23 cellular contexts compared by ENCODE assay signal in the genomic region with DNA sequence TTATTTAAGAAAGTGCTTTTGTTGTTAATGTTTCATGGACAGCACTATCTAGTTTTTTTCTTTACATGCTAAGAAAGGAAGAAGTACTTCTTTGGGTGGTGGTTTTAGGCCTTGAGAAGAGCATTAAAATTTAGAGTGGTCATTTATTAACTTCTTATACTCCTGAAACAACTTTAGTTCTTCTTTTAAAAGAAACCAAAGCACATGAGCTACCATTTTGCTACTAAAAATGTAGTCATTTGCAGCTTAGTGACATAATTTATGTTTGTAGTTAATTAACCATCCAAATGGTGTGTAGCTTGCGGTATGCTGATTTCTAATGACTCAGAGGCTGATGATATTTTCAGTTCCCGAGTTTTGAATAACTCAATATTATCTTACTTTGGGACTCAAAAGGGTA.
"Had no signal": no experiment of that assay in that cellular context is flagged by ENCODE, and none has a peak within 500 bp of the region (broad histone marks: within the 10 kb centered on the region; RNA-seq: fewer than 3 reads in every experiment).

No MANE protein-coding gene starts in this region.

- H3K4me1 ChIP-seq: Peyer's patch, SJCRH30 had no signal

- DNase-seq: activated CD4-positive, alpha-beta T cell treated with anti-CD3 and anti-CD28 coated beads for 48 hours; activated CD4-positive, alpha-beta T cell treated with anti-CD3 and anti-CD28 coated beads, Interleukin-2, amount 50 U/mL, for 4 hours; activated CD8-positive, alpha-beta memory T cell treated with anti-CD3 and anti-CD28 coated beads, Interleukin-2, amount 50 U/mL, for 48 hours; activated CD8-positive, alpha-beta T cell treated with anti-CD3 and anti-CD28 coated beads, Interleukin-2, amount 10 ng/mL, durations not matched to agents 7 days and 5 days; activated effector memory CD4-positive, alpha-beta T cell treated with Interleukin-2 at 50 U/mL for 16 hours; activated naive CD4-positive, alpha-beta T cell; activated T-cell treated with anti-CD3 and anti-CD28 coated beads, Interleukin-2, amount 50 U/mL, for 1 hour; amygdala; MM.1S; NCI-H1105 treated with DMSO at 0.1 percent for 48 hours; NCI-H146; NCI-H187 treated with DMSO at 0.1 percent for 48 hours; NCI-H2081 treated with DMSO at 0.1 percent for 48 hours; NCI-H446; NCI-H524; Peyer's patch; Right ventricle myocardium superior; SJCRH30; SK-N-SH; SW 1271 had no signal

- H3K9ac ChIP-seq: SK-N-SH had no signal

- H3K27ac ChIP-seq: Peyer's patch, RWPE1, SJCRH30 had no signal

- ATAC-seq: activated CD4-positive, CD25-positive, alpha-beta regulatory T cell treated with anti-CD3 and anti-CD28 coated beads, Interleukin-2, amount 50 U/mL, for 24 hours; activated CD8-positive, alpha-beta T cell treated with anti-CD3 and anti-CD28 coated beads, Interleukin-2, amount 10 ng/mL, durations not matched to agents 7 days and 5 days had no signal

- H3K27me3 ChIP-seq: Peyer's patch, SJCRH30 had no signal

- H3K36me3 ChIP-seq: Peyer's patch, SJCRH30 had no signal

- H3K4me3 ChIP-seq: Peyer's patch, SJCRH30 had no signal

- FAIRE-seq: astrocyte had no signal

- H3K4me2 ChIP-seq: SK-N-SH had no signal

- H3K9me3 ChIP-seq: Peyer's patch, SJCRH30, SK-N-SH had no signal
